24 cellular contexts compared by ENCODE assay signal in genomic region chr17:75670868-75671267, GRCh38. TPM values are rescaled to one million over a fixed set of nuclear protein-coding genes. Genes with fewer than 3 reads are reported as not detected.
DNase-seq lines count a peak whose midpoint lies in the region; ATAC-seq and TF ChIP-seq lines count a peak whose summit lies in the region.
"Had no signal": no experiment of that assay in that cellular context is flagged by ENCODE, and none has a peak within 500 bp of the region (broad histone marks: within the 10 kb centered on the region; RNA-seq: fewer than 3 reads in every experiment).

No MANE protein-coding gene starts in this region.

- no peak overlapping the region for H3K9ac ChIP-seq in Loucy (ENCODE audit: low read depth, low read length, poor library complexity, severe bottlenecking)
- peak overlapping the region; percentile 8 for H3K9ac ChIP-seq in mesenchymal stem cell (ENCODE audit: low read length)
- H3K9ac ChIP-seq: BLaER1, KMS-11 had no signal

- intact Hi-C loops in spleen (cut with DNase I; ENCODE audit: low total_unique reads), result no loop called here

- H3K4me2 ChIP-seq in Loucy (ENCODE audit: low read depth, low read length, poor library complexity, severe bottlenecking) (peak overlapping the region; percentile 99), mesenchymal stem cell (ENCODE audit: low read length, poor library complexity, severe bottlenecking) (no peak overlapping the region)
- H3K4me2 ChIP-seq: BLaER1, KMS-11 had no signal

- no peak overlapping the region for H4K8ac ChIP-seq in mesenchymal stem cell (ENCODE audit: low read length)

- H3K14ac ChIP-seq in mesenchymal stem cell (ENCODE audit: low read length in 2 of 2), result no peak overlapping the region

- H2AFZ ChIP-seq in Loucy (ENCODE audit: low read length) (no peak overlapping the region), mesenchymal stem cell (ENCODE audit: low read depth, low read length) (no peak overlapping the region)

- peaks cover 35% of the 10 kb centered on the region for H3K36me3 Mint-ChIP-seq in T-helper 2 cell treated with Interferon-gamma antibody and Interleukin-4, amounts not matched to agents 5 μg/mL and 100 μg/mL, for 36 hours (ENCODE audit: low read depth)
- peaks cover 68% of the 10 kb centered on the region for H3K36me3 Mint-ChIP-seq in activated T-helper 17 cell treated with anti-CD3 and anti-CD28 coated beads, Interleukin-2, amount 50 U/mL, for 72 hours (ENCODE audit: low read depth)

- H3K27ac ChIP-seq in mesenchymal stem cell (ENCODE audit: low read length, poor library complexity, severe bottlenecking), result no peak overlapping the region
- H3K27ac ChIP-seq in spleen, result no peak overlapping the region
- H3K27ac ChIP-seq: 22Rv1, BLaER1, KMS-11, SJCRH30 had no signal

- peak overlapping the region; percentile 8 for H3K4me3 ChIP-seq in Loucy (ENCODE audit: low read length, poor library complexity, severe bottlenecking)
- no peak overlapping the region for H3K4me3 ChIP-seq in mesenchymal stem cell (ENCODE audit: insufficient read depth in 1 of 2, low read depth in 1 of 2, low read length in 2 of 2)
- H3K4me3 ChIP-seq in spleen, result no peak overlapping the region
- H3K4me3 ChIP-seq: BLaER1, SJCRH30 had no signal

- DNase-seq in T-helper 2 cell treated with Interferon-gamma antibody and Interleukin-4, amounts not matched to agents 5 μg/mL and 100 μg/mL, for 36 hours (ENCODE audit: low spot score), result no peak
- DNase-seq in T-helper 2 cell, result no peak
- DNase-seq in mesenchymal stem cell, result no peak
- DNase-seq in spleen, result peak; percentile 25
- DNase-seq in erythroblast (lab: John Stamatoyannopoulos, UW), result no peak
- no peak for DNase-seq in stimulated activated CD4-positive, alpha-beta T cell treated with anti-CD3 and anti-CD28 coated beads, Interleukin-12 subunit alpha, Interleukin-12 subunit beta, amount 100 ng/mL, for 4 hours
- DNase-seq: ACHN; Calu3; CD8-positive, alpha-beta T cell; DMS153; IMR-90; NCI-H1694; NCI-H2081 treated with DMSO at 0.1 percent for 48 hours; NCI-H2171 treated with DMSO at 0.1 percent for 48 hours; NCI-H446; NCI-H526; OCI-M1; SJCRH30 had no signal

- H3K9me2 ChIP-seq in Loucy (replicated peaks; ENCODE audit: low read depth, low read length), result no peaks in the 10 kb centered on the region

- no peak overlapping the region for H3K4me3 Mint-ChIP-seq in T-helper 2 cell treated with Interferon-gamma antibody and Interleukin-4, amounts not matched to agents 5 μg/mL and 100 μg/mL, for 36 hours
- no peak overlapping the region for H3K4me3 Mint-ChIP-seq in activated T-helper 17 cell treated with anti-CD3 and anti-CD28 coated beads, Interleukin-2, amount 50 U/mL, for 72 hours
- H3K4me3 Mint-ChIP-seq: CD8-positive, alpha-beta T cell had no signal

- peaks cover 35% of the 10 kb centered on the region for H3K36me3 ChIP-seq in Loucy (ENCODE audit: insufficient read depth, low read length)
- H3K36me3 ChIP-seq in mesenchymal stem cell (ENCODE audit: control insufficient read depth in 1 of 2, insufficient read depth in 2 of 2, low read depth in 1 of 2, low read length in 2 of 2), result peaks cover 37 to 56% of the 10 kb centered on the region in 2 experiments
- H3K36me3 ChIP-seq in spleen, result peaks cover 0 to 72% (median 61%) of the 10 kb centered on the region in 6 donors

- no peaks in the 10 kb centered on the region for H3K9me3 Mint-ChIP-seq in T-helper 2 cell treated with Interferon-gamma antibody and Interleukin-4, amounts not matched to agents 5 μg/mL and 100 μg/mL, for 36 hours
- H3K9me3 Mint-ChIP-seq in activated T-helper 17 cell treated with anti-CD3 and anti-CD28 coated beads, Interleukin-2, amount 50 U/mL, for 72 hours, result no peaks in the 10 kb centered on the region
- H3K9me3 Mint-ChIP-seq: CD8-positive, alpha-beta T cell had no signal

- H3K23ac ChIP-seq in mesenchymal stem cell (ENCODE audit: low read length in 2 of 2), result no peak overlapping the region

- H3F3A ChIP-seq in Loucy (ENCODE audit: low read depth), result no peaks in the 10 kb centered on the region

- ATAC-seq in activated T-helper 17 cell treated with anti-CD3 and anti-CD28 coated beads, Interleukin-2, amount 50 U/mL, for 72 hours (replicated peaks), result no peak
- ATAC-seq: CD8-positive, alpha-beta T cell had no signal

- H4K91ac ChIP-seq in mesenchymal stem cell (ENCODE audit: low read length), result no peak overlapping the region

- peak overlapping the region; percentile 45 for H3K27ac Mint-ChIP-seq in T-helper 2 cell treated with Interferon-gamma antibody and Interleukin-4, amounts not matched to agents 5 μg/mL and 100 μg/mL, for 36 hours
- H3K27ac Mint-ChIP-seq in activated T-helper 17 cell treated with anti-CD3 and anti-CD28 coated beads, Interleukin-2, amount 50 U/mL, for 72 hours, result no peak overlapping the region
- H3K27ac Mint-ChIP-seq: CD8-positive, alpha-beta T cell had no signal

- H3K79me2 ChIP-seq in Loucy (ENCODE audit: insufficient read depth, low read length), result peaks cover 70% of the 10 kb centered on the region

- H3K4me1 ChIP-seq in Loucy (ENCODE audit: insufficient read depth, low read length, poor library complexity, severe bottlenecking) (peaks cover 30% of the 10 kb centered on the region), mesenchymal stem cell (ENCODE audit: control insufficient read depth, insufficient read depth, low read depth, low read length) (peaks cover 10% of the 10 kb centered on the region), spleen (peaks cover 24 to 77% (median 54%) of the 10 kb centered on the region in 6 donors)

- TF ChIP-seq CTCF in Loucy (conservative IDR thresholded peaks at IDR 0.05; ENCODE audit: low read length) (no peak), spleen (IDR thresholded peaks at IDR 0.05 in 8 of 11, conservative IDR thresholded peaks at IDR 0.05 in 3 of 11) (no peak)

- no peaks in the 10 kb centered on the region for H3K27me3 Mint-ChIP-seq in T-helper 2 cell treated with Interferon-gamma antibody and Interleukin-4, amounts not matched to agents 5 μg/mL and 100 μg/mL, for 36 hours (ENCODE audit: low read depth)
- H3K27me3 Mint-ChIP-seq in activated T-helper 17 cell treated with anti-CD3 and anti-CD28 coated beads, Interleukin-2, amount 50 U/mL, for 72 hours, result no peaks in the 10 kb centered on the region

- TF ChIP-seq POLR2A in spleen (IDR thresholded peaks at IDR 0.05) (no peak), erythroblast (IDR thresholded peaks at IDR 0.05; ENCODE audit: low read length) (no peak)

- H2BK15ac ChIP-seq in mesenchymal stem cell (ENCODE audit: low read depth, poor library complexity, severe bottlenecking), result no peak overlapping the region

- no peak overlapping the region for H3K4ac ChIP-seq in mesenchymal stem cell (ENCODE audit: low read depth in 1 of 2, low read length in 2 of 2)

- peaks cover 21% of the 10 kb centered on the region for H3K4me1 Mint-ChIP-seq in T-helper 2 cell treated with Interferon-gamma antibody and Interleukin-4, amounts not matched to agents 5 μg/mL and 100 μg/mL, for 36 hours (ENCODE audit: low read depth)
- peaks cover 17% of the 10 kb centered on the region for H3K4me1 Mint-ChIP-seq in activated T-helper 17 cell treated with anti-CD3 and anti-CD28 coated beads, Interleukin-2, amount 50 U/mL, for 72 hours

- H3K9me3 ChIP-seq in Loucy (ENCODE audit: insufficient read depth, low read depth, low read length), result no peaks in the 10 kb centered on the region
- no peaks in the 10 kb centered on the region for H3K9me3 ChIP-seq in mesenchymal stem cell (ENCODE audit: control insufficient read depth, low read length)
- no peaks in the 10 kb centered on the region for H3K9me3 ChIP-seq in spleen
- H3K9me3 ChIP-seq: BLaER1, SJCRH30 had no signal

- peaks cover 12% of the 10 kb centered on the region for H3K79me1 ChIP-seq in mesenchymal stem cell (replicated peaks; ENCODE audit: low read length, poor library complexity, severe bottlenecking)

- no peak overlapping the region for H2AK5ac ChIP-seq in mesenchymal stem cell (ENCODE audit: low read length, severe bottlenecking)

- no peak overlapping the region for H2BK120ac ChIP-seq in mesenchymal stem cell (ENCODE audit: low read depth, low read length)

- H2BK5ac ChIP-seq in mesenchymal stem cell (ENCODE audit: low read depth, low read length, poor library complexity, severe bottlenecking), result no peak overlapping the region

- H2BK12ac ChIP-seq in mesenchymal stem cell (ENCODE audit: low read length in 2 of 2), result no peak overlapping the region

- no peak overlapping the region for H3K18ac ChIP-seq in mesenchymal stem cell (ENCODE audit: low read depth in 1 of 2, low read length in 2 of 2)

- H3K27me3 ChIP-seq in Loucy (ENCODE audit: insufficient read depth, low read length, poor library complexity, severe bottlenecking) (no peaks in the 10 kb centered on the region), mesenchymal stem cell (ENCODE audit: control insufficient read depth in 1 of 2, insufficient read depth in 1 of 2, low read length in 2 of 2) (no peaks in the 10 kb centered on the region), spleen (replicated peaks in 1 of 7) (no peaks in the 10 kb centered on the region)
- H3K27me3 ChIP-seq: BLaER1, SJCRH30 had no signal

- H4K20me1 ChIP-seq in Loucy (ENCODE audit: insufficient read depth, low read length, poor library complexity, severe bottlenecking), result peaks cover 14% of the 10 kb centered on the region

- 98% methylated on average over 5 of the region's 5 CpGs for WGBS in mesenchymal stem cell
- 81 to 94% (median 87%) methylated on average over 5 of the region's 5 CpGs for WGBS in spleen, 5 donors

RNA-seq across cellular contexts. Expression of gene SAP30BP, which starts 3.7 kb away (rescaled TPM):
- polyA plus RNA-seq in mesenchymal stem cell (2013, experiment 1 of 2), result 68.5 TPM
- polyA plus RNA-seq in mesenchymal stem cell (2013, experiment 2 of 2), result 71.8 TPM
- total RNA-seq in spleen, result 100 to 1,000 TPM in 3 of 7 donors, 10 to 100 TPM in 4; 71.6 to 110 (median 82.1) TPM
- polyA plus RNA-seq in spleen, result 10 to 100 TPM; 53.8 to 76.7 (median 70.4) TPM
- 10 to 100 TPM; 68.1 to 90.0 TPM for total RNA-seq in activated T-helper 17 cell treated with anti-CD3 and anti-CD28 coated beads, Interleukin-2, amount 50 U/mL, for 72 hours

RNA-seq across cellular contexts. Expression of gene RECQL5, which starts 3.9 kb away (rescaled TPM):
- 9.8 TPM for polyA plus RNA-seq in mesenchymal stem cell (2013, experiment 1 of 2)
- polyA plus RNA-seq in mesenchymal stem cell (2013, experiment 2 of 2), result 9.5 TPM
- 10 to 100 TPM; 25.7 to 51.0 (median 37.6) TPM for total RNA-seq in spleen
- 10 to 100 TPM; 28.2 to 48.8 (median 47.4) TPM for polyA plus RNA-seq in spleen
- total RNA-seq in activated T-helper 17 cell treated with anti-CD3 and anti-CD28 coated beads, Interleukin-2, amount 50 U/mL, for 72 hours, result 10 to 100 TPM; 29.7 to 35.6 TPM

RNA-seq across cellular contexts. Expression of gene SMIM5, which starts 37.6 kb away (rescaled TPM):
- 0.08 TPM for polyA plus RNA-seq in mesenchymal stem cell (2013, experiment 1 of 2)
- 0.04 TPM for polyA plus RNA-seq in mesenchymal stem cell (2013, experiment 2 of 2)
- total RNA-seq in spleen, result 1 to 10 TPM; 2.1 to 5.1 (median 3.4) TPM
- polyA plus RNA-seq in spleen, result 1 to 10 TPM; 3.0 to 4.7 (median 4.7) TPM
- under 1 TPM in 1 of 2 donors, not detected in 1; 0.21 TPM for total RNA-seq in activated T-helper 17 cell treated with anti-CD3 and anti-CD28 coated beads, Interleukin-2, amount 50 U/mL, for 72 hours
- total RNA-seq: G401, IMR-90 had no signal
- polyA plus RNA-seq: IMR-90 had no signal

RNA-seq across cellular contexts. Expression of gene ITGB4, which starts 50.4 kb away (rescaled TPM):
- polyA plus RNA-seq in mesenchymal stem cell (2013, experiment 1 of 2), result 1.3 TPM
- 1.0 TPM for polyA plus RNA-seq in mesenchymal stem cell (2013, experiment 2 of 2)
- 100 to 1,000 TPM in 3 of 7 donors, 10 to 100 TPM in 4; 80.4 to 205 (median 90.1) TPM for total RNA-seq in spleen
- 10 to 100 TPM; 16.6 to 49.9 (median 30.1) TPM for polyA plus RNA-seq in spleen
- total RNA-seq in activated T-helper 17 cell treated with anti-CD3 and anti-CD28 coated beads, Interleukin-2, amount 50 U/mL, for 72 hours, result 1 to 10 TPM in 1 of 2 donors, under 1 TPM in 1; 0.54 to 1.2 TPM
- total RNA-seq: G401 had no signal
